ENCODE assay signal across 1 cellular context in genomic region chr3:129184784-129185542, GRCh38.
TF ChIP-seq lines count a peak whose summit lies in the region.

No MANE protein-coding gene starts in this region.

TF ChIP-seq in K562, 482 proteins besides CTCF, POLR2A, EP300 and RAD21:
- TF ChIP-seq ARID1B (IDR thresholded peaks at IDR 0.05) (0 out of 2 replicates have a peak, but pooled peaks have one; percentile 9), EGR1 (conservative IDR thresholded peaks at IDR 0.05) (peak; percentile 63), NRF1 (conservative IDR thresholded peaks at IDR 0.05 in 1 of 2, IDR thresholded peaks at IDR 0.05 in 1 of 2) (peak; percentile 46 to 47), MLLT1 (IDR thresholded peaks at IDR 0.05) (peak in 1 of 2 experiments; percentile 19; a peak in 1 of 4 replicates)
